In genomic region chr13:71240906-71241305, GRCh38 we compare ENCODE assay signal across 8 cellular contexts.
DNase-seq lines count a peak whose midpoint lies in the region; ATAC-seq, FAIRE-seq and TF ChIP-seq lines count a peak whose summit lies in the region.
"Had no signal": no experiment of that assay in that cellular context is flagged by ENCODE, and none has a peak within 500 bp of the region (broad histone marks: within the 10 kb centered on the region; RNA-seq: fewer than 3 reads in every experiment).

No MANE protein-coding gene starts in this region.

- H3K4me3 Mint-ChIP-seq in neural crest cell: no peak overlapping the region
- H3K4me3 Mint-ChIP-seq: activated T-helper 17 cell treated with anti-CD3 and anti-CD28 coated beads, Interleukin-2, amount 50 U/mL, for 72 hours had no signal

- DNase-seq in bronchial epithelial cell (ENCODE audit: low read depth) (peak; percentile 24), neural crest cell (ENCODE audit: low read depth, low spot score) (no peak), H54 (ENCODE audit: insufficient read length, low spot score) (no peak), NCI-H2029 (lab: John Stamatoyannopoulos, UW) (no peak), NCI-H526 treated with DMSO at 0.1 percent for 48 hours (lab: John Stamatoyannopoulos, UW) (no peak)

- H3K27ac Mint-ChIP-seq in neural crest cell (ENCODE audit: unreplicated experiment): no peak overlapping the region
- H3K27ac Mint-ChIP-seq: activated T-helper 17 cell treated with anti-CD3 and anti-CD28 coated beads, Interleukin-2, amount 50 U/mL, for 72 hours had no signal

- H3K27me3 Mint-ChIP-seq in neural crest cell (ENCODE audit: low read depth): no peaks in the 10 kb centered on the region
- H3K27me3 Mint-ChIP-seq: activated T-helper 17 cell treated with anti-CD3 and anti-CD28 coated beads, Interleukin-2, amount 50 U/mL, for 72 hours had no signal

- peaks cover 21% of the 10 kb centered on the region for H3K4me1 Mint-ChIP-seq in neural crest cell
- H3K4me1 Mint-ChIP-seq: activated T-helper 17 cell treated with anti-CD3 and anti-CD28 coated beads, Interleukin-2, amount 50 U/mL, for 72 hours had no signal

- no peak for TF ChIP-seq POLR2A in H54 (IDR thresholded peaks at IDR 0.05; ENCODE audit: low read depth, low read length)

- peak; percentile 67 for ATAC-seq in GM18502 (IDR thresholded peaks at IDR 0.05; ENCODE audit: poor library complexity, unreplicated experiment)
- ATAC-seq: activated T-helper 17 cell treated with anti-CD3 and anti-CD28 coated beads, Interleukin-2, amount 50 U/mL, for 72 hours had no signal

- H3K9me3 Mint-ChIP-seq in neural crest cell: no peaks in the 10 kb centered on the region

- FAIRE-seq in bronchial epithelial cell (lab: Jason Lieb, UNC): no peak
- FAIRE-seq in H54 (lab: Jason Lieb, UNC): no peak

- no peak overlapping the region for H3K4me3 ChIP-seq in bronchial epithelial cell (ENCODE audit: low read depth, low read length)

- TF ChIP-seq RAD21 in Ishikawa (IDR thresholded peaks at IDR 0.05; ENCODE audit: low read depth): peak; percentile 62

- H3K36me3 Mint-ChIP-seq in neural crest cell (ENCODE audit: low read depth): no peaks in the 10 kb centered on the region

- no peak for TF ChIP-seq EP300 in Ishikawa (IDR thresholded peaks at IDR 0.05; ENCODE audit: borderline replicate concordance)

- H3K36me3 ChIP-seq in bronchial epithelial cell (ENCODE audit: control insufficient read depth, insufficient read depth, low read length): no peaks in the 10 kb centered on the region

- no peaks in the 10 kb centered on the region for H3K27me3 ChIP-seq in bronchial epithelial cell (ENCODE audit: control insufficient read depth, insufficient read depth, low read length)

- TF ChIP-seq CTCF in bronchial epithelial cell (IDR thresholded peaks at IDR 0.05; ENCODE audit: insufficient read depth, low read length, severe bottlenecking) (peak; percentile 38), neural crest cell (conservative IDR thresholded peaks at IDR 0.05) (peak; percentile 70)

TF ChIP-seq in Ishikawa, 13 proteins besides CTCF, POLR2A, EP300 and RAD21:
- TF ChIP-seq CEBPB (IDR thresholded peaks at IDR 0.05): no peak
- no peak for TF ChIP-seq CREB1 (IDR thresholded peaks at IDR 0.05; ENCODE audit: low read depth)
- TF ChIP-seq TEAD4 (IDR thresholded peaks at IDR 0.05): no peak
- no peak for TF ChIP-seq ZBTB7A (IDR thresholded peaks at IDR 0.05; ENCODE audit: low read depth)
- TF ChIP-seq YY1 (IDR thresholded peaks at IDR 0.05; ENCODE audit: low read depth): no peak
- TF ChIP-seq, protein P1, sequence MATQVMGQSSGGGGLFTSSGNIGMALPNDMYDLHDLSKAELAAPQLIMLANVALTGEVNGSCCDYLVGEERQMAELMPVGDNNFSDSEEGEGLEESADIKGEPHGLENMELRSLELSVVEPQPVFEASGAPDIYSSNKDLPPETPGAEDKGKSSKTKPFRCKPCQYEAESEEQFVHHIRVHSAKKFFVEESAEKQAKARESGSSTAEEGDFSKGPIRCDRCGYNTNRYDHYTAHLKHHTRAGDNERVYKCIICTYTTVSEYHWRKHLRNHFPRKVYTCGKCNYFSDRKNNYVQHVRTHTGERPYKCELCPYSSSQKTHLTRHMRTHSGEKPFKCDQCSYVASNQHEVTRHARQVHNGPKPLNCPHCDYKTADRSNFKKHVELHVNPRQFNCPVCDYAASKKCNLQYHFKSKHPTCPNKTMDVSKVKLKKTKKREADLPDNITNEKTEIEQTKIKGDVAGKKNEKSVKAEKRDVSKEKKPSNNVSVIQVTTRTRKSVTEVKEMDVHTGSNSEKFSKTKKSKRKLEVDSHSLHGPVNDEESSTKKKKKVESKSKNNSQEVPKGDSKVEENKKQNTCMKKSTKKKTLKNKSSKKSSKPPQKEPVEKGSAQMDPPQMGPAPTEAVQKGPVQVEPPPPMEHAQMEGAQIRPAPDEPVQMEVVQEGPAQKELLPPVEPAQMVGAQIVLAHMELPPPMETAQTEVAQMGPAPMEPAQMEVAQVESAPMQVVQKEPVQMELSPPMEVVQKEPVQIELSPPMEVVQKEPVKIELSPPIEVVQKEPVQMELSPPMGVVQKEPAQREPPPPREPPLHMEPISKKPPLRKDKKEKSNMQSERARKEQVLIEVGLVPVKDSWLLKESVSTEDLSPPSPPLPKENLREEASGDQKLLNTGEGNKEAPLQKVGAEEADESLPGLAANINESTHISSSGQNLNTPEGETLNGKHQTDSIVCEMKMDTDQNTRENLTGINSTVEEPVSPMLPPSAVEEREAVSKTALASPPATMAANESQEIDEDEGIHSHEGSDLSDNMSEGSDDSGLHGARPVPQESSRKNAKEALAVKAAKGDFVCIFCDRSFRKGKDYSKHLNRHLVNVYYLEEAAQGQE (IDR thresholded peaks at IDR 0.05; ENCODE audit: low read depth): no peak
